In the genomic region with DNA sequence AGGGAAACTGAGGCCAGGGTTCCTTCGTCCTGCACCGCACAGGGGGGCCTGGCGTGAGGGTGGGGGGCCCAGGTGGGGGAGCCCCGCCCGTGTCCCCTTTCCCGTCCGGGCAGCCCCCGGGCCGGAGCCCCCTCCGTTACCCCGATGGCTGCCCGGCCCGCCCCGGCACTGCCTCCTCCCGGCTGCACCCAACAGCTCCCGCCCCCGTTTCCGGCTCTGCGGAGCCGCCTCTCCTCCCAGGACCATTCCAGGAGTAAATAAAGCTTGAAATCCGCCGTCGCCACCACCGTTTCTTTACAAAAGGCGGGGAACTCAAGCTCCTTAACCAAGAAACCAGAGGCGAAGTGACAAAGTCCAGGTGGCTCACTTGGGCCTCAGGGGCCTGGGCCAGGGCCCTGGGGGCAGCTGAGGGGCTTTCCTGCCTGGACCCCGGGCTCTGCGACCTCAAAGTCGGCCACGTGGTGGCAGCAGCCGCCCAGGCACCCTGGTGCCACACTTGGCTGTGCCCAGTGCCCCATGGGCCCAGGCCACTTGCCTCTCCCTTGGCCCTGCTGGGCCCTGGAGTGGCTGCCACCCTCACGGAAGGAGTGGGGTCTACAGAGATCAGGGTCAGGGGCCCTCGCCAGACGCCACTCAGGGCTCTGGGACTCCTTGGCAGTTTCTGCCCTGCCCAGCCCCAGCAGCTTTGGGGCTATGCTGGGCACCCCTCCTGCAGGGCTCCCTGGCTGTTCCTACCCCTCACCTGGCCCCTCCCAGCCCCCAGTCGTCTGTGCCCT, we compare ENCODE assay signal across 7 cellular contexts. TPM values are rescaled to one million over a fixed set of nuclear protein-coding genes. Genes with fewer than 3 reads are reported as not detected.
DNase-seq lines count a peak whose midpoint lies in the region; ATAC-seq and TF ChIP-seq lines count a peak whose summit lies in the region.

No MANE protein-coding gene starts in this region.

- H3K4me3 ChIP-seq in iPS-18a (ENCODE audit: low read length) = peak overlapping the region; percentile 61
- peak overlapping the region; percentile 73 to 76 (median 76) for H3K4me3 ChIP-seq in skeletal muscle tissue (ENCODE audit: low read length in 3 of 3)

- H3K9me3 ChIP-seq in iPS-18a (ENCODE audit: control insufficient read depth, low read depth, low read length) = no peaks in the 10 kb centered on the region
- no peaks in the 10 kb centered on the region for H3K9me3 ChIP-seq in skeletal muscle tissue (ENCODE audit: control insufficient read depth in 3 of 3, low read length in 3 of 3)

- H3K36me3 Mint-ChIP-seq in brain = no peaks in the 10 kb centered on the region

- ATAC-seq in GM18502 (IDR thresholded peaks at IDR 0.05; ENCODE audit: poor library complexity, unreplicated experiment) (peak; percentile 71), HG02938 (IDR thresholded peaks at IDR 0.05; ENCODE audit: unreplicated experiment) (peak; percentile 58)

- DNase-seq in NCI-H187 (lab: John Stamatoyannopoulos, UW) (peak; percentile 64 to 83), UCSD-AML1 (lab: John Stamatoyannopoulos, UW; ENCODE audit: unreplicated experiment) (peak; percentile 94)

- peak; percentile 98 to 99 for TF ChIP-seq CTCF in brain (conservative IDR thresholded peaks at IDR 0.05)

- H3K36me3 ChIP-seq in iPS-18a (ENCODE audit: control insufficient read depth, low read depth, low read length) (no peaks in the 10 kb centered on the region), skeletal muscle tissue (ENCODE audit: control insufficient read depth in 3 of 3, insufficient read depth in 3 of 3, low read length in 3 of 3) (no peaks in the 10 kb centered on the region)

- H3K9me3 Mint-ChIP-seq in brain = no peaks in the 10 kb centered on the region

- no peaks in the 10 kb centered on the region for H3K27me3 ChIP-seq in iPS-18a (ENCODE audit: control insufficient read depth, insufficient read depth, low read length)
- no peaks in the 10 kb centered on the region for H3K27me3 ChIP-seq in skeletal muscle tissue (ENCODE audit: control insufficient read depth in 3 of 3, insufficient read depth in 3 of 3, low read length in 3 of 3)

- peaks cover 4% of the 10 kb centered on the region for H3K4me1 ChIP-seq in iPS-18a (ENCODE audit: control insufficient read depth, low read depth, low read length)
- peaks cover 44 to 64% (median 58%) of the 10 kb centered on the region in 3 donors for H3K4me1 ChIP-seq in skeletal muscle tissue (ENCODE audit: control insufficient read depth in 3 of 3, insufficient read depth in 3 of 3, low read length in 3 of 3)

- peaks cover 46% of the 10 kb centered on the region for H3K4me1 Mint-ChIP-seq in brain

- no peaks in the 10 kb centered on the region for H3K27me3 Mint-ChIP-seq in brain

- H3K4me3 Mint-ChIP-seq in brain = peak overlapping the region; percentile 86 to 90 (median 88)

- H3K9ac ChIP-seq in iPS-18a (ENCODE audit: low read length) (peak overlapping the region; percentile 30), skeletal muscle tissue (ENCODE audit: low read depth in 1 of 3, low read length in 3 of 3) (peak overlapping the region; percentile 85 to 86 (median 85))

- peak overlapping the region; percentile 62 to 96 (median 90) for H3K27ac Mint-ChIP-seq in brain

- H3K27ac ChIP-seq in iPS-18a (ENCODE audit: low read length) (no peak overlapping the region), skeletal muscle tissue (ENCODE audit: low read depth, low read length) (peak overlapping the region; percentile 89)

RNA-seq across cellular contexts. Expression of a gene that starts 0.5 kb away (rescaled TPM):
- 112 TPM for polyA plus RNA-seq in brain (ENCODE audit: insufficient read depth, low read depth, low replicate concordance)
- total RNA-seq in skeletal muscle tissue = 13.0 TPM

RNA-seq across cellular contexts. Expression of a gene that starts 33.0 kb away (rescaled TPM):
- polyA plus RNA-seq in brain (ENCODE audit: insufficient read depth, low read depth, low replicate concordance) = 48.5 TPM
- total RNA-seq in skeletal muscle tissue = 19.3 TPM
